In genomic region chr15:63157891-63158431, GRCh38 we compare ENCODE assay signal across 8 cellular contexts. TPM values are rescaled to one million over a fixed set of nuclear protein-coding genes. Genes with fewer than 3 reads are reported as not detected.
DNase-seq lines count a peak whose midpoint lies in the region; ATAC-seq and TF ChIP-seq lines count a peak whose summit lies in the region.

No MANE protein-coding gene starts in this region.

- intact Hi-C loops in colonic mucosa (cut with DNase I) (no loop called here), left colon (cut with DNase I, micrococcal nuclease) (no loop called here)

- H3K9ac ChIP-seq in SK-N-MC (ENCODE audit: insufficient read length) (peak overlapping the region; percentile 80), colonic mucosa (ENCODE audit: low read depth in 2 of 2, low read length in 2 of 2) (peak overlapping the region; percentile 87 to 95)

- H3K4me1 Mint-ChIP-seq in stimulated activated naive B cell treated with anti-CD40 and anti-IgM and Interleukin-4, amounts not matched to agents 10 μg/mL and 1 μg/mL and 100 μg/mL, for 72 hours: peaks cover 5 to 11% of the 10 kb centered on the region in 2 donors

- DNase-seq in AG10803 (ENCODE audit: low read depth) (peak; percentile 83), SK-N-MC (ENCODE audit: low read depth, low spot score) (no peak), colonic mucosa (peak; percentile 69), left colon (peak; percentile 53 to 60), HPDE6-E6E7 (ENCODE audit: extremely low spot score) (no peak)
- peak; percentile 31 for DNase-seq in stimulated activated naive B cell treated with anti-CD40 and anti-IgM and Interleukin-4, amounts not matched to agents 10 μg/mL and 1 μg/mL and 100 μg/mL, for 72 hours

- H3K36me3 Mint-ChIP-seq in stimulated activated naive B cell treated with anti-CD40 and anti-IgM and Interleukin-4, amounts not matched to agents 10 μg/mL and 1 μg/mL and 100 μg/mL, for 72 hours: peaks cover 7 to 8% of the 10 kb centered on the region in 2 donors

- peak overlapping the region; percentile 93 for H3K27ac Mint-ChIP-seq in stimulated activated naive B cell treated with anti-CD40 and anti-IgM and Interleukin-4, amounts not matched to agents 10 μg/mL and 1 μg/mL and 100 μg/mL, for 72 hours

- H3K27me3 ChIP-seq in colonic mucosa: no peaks in the 10 kb centered on the region

- H3K4me3 Mint-ChIP-seq in stimulated activated naive B cell treated with anti-CD40 and anti-IgM and Interleukin-4, amounts not matched to agents 10 μg/mL and 1 μg/mL and 100 μg/mL, for 72 hours: peak overlapping the region; percentile 82 to 100

- H3K9me3 ChIP-seq in SK-N-MC (ENCODE audit: low read depth, low read length) (no peaks in the 10 kb centered on the region), colonic mucosa (no peaks in the 10 kb centered on the region)

- peak overlapping the region; percentile 89 for H3K27ac ChIP-seq in SK-N-MC
- H3K27ac ChIP-seq in colonic mucosa: peak overlapping the region; percentile 98

- ATAC-seq in HG03175 (IDR thresholded peaks at IDR 0.05; ENCODE audit: unreplicated experiment): peak; percentile 36
- peak; percentile 23 for ATAC-seq in left colon
- ATAC-seq in stimulated activated naive B cell treated with anti-CD40 and anti-IgM and Interleukin-4, amounts not matched to agents 10 μg/mL and 1 μg/mL and 100 μg/mL, for 72 hours (replicated peaks): peak; percentile 55 to 58

- H3K36me3 ChIP-seq in SK-N-MC (ENCODE audit: insufficient read depth, low read length) (peaks cover 8% of the 10 kb centered on the region), colonic mucosa (no peaks in the 10 kb centered on the region)

- TF ChIP-seq CTCF in AG10803 (conservative IDR thresholded peaks at IDR 0.05; ENCODE audit: low read length) (peak; percentile 51), GM12875 (IDR thresholded peaks at IDR 0.05; ENCODE audit: borderline replicate concordance, insufficient read depth, low read depth, low read length) (no peak), colonic mucosa (IDR thresholded peaks at IDR 0.05) (no peak)

- peak overlapping the region; percentile 91 for H3K4me3 ChIP-seq in AG10803 (ENCODE audit: low read length)
- peak overlapping the region; percentile 92 for H3K4me3 ChIP-seq in GM12875 (ENCODE audit: low read depth, low read length)
- peak overlapping the region; percentile 90 for H3K4me3 ChIP-seq in SK-N-MC
- H3K4me3 ChIP-seq in colonic mucosa: peak overlapping the region; percentile 79

- no peaks in the 10 kb centered on the region for H3K27me3 Mint-ChIP-seq in stimulated activated naive B cell treated with anti-CD40 and anti-IgM and Interleukin-4, amounts not matched to agents 10 μg/mL and 1 μg/mL and 100 μg/mL, for 72 hours

- H3K9me3 Mint-ChIP-seq in stimulated activated naive B cell treated with anti-CD40 and anti-IgM and Interleukin-4, amounts not matched to agents 10 μg/mL and 1 μg/mL and 100 μg/mL, for 72 hours: no peaks in the 10 kb centered on the region

- H3K4me1 ChIP-seq in colonic mucosa: no peaks in the 10 kb centered on the region

RNA-seq across cellular contexts. Expression of gene RPS27L, which starts 0.7 kb away (rescaled TPM):
- total RNA-seq in colonic mucosa: 100 to 1,000 TPM; 205 to 269 TPM
- total RNA-seq in left colon: 100 to 1,000 TPM; 173 to 239 TPM

RNA-seq across cellular contexts. Expression of gene RAB8B, which starts 31.4 kb away (rescaled TPM):
- total RNA-seq in colonic mucosa (10 to 100 TPM in 1 of 2 donors, 1 to 10 TPM in 1; 7.4 to 18.0 TPM), left colon (10 to 100 TPM; 11.3 to 14.2 TPM)

RNA-seq across cellular contexts. Expression of gene LACTB, which starts 36.3 kb away (rescaled TPM):
- total RNA-seq in colonic mucosa (10 to 100 TPM; 14.6 to 29.6 TPM), left colon (10 to 100 TPM; 28.1 to 30.6 TPM)

Comparison
In these comparisons a context has a peak if more than half of its experiments do, and no peak if none do; other contexts are left out.
1. DNase-seq: peak in AG10803 (single experiment), colonic mucosa (single experiment), left colon (2 of 2) and stimulated activated naive B cell treated with anti-CD40 and anti-IgM and Interleukin-4, amounts not matched to agents 10 μg/mL and 1 μg/mL and 100 μg/mL, for 72 hours (single experiment); none in SK-N-MC (single experiment) and HPDE6-E6E7 (single experiment).
2. Peak in every context shown above with its lines, with median percentiles within 50 percentile points of each other: H3K4me3 ChIP-seq and ATAC-seq.